Comparison of ENCODE assay signal across 8 cellular contexts in genomic region chr19:45478454-45479238, GRCh38. TPM values are rescaled to one million over a fixed set of nuclear protein-coding genes. Genes with fewer than 3 reads are reported as not detected.
A peak's percentile ranks its signal among the peaks of the same experiment; 100 is the strongest.
DNase-seq lines count a peak whose midpoint lies in the region; ATAC-seq, FAIRE-seq and TF ChIP-seq lines count a peak whose summit lies in the region.

No MANE protein-coding gene starts in this region.

- peak; percentile 96 for FAIRE-seq in GM12891 (lab: Jason Lieb, UNC)

- peak overlapping the region; percentile 99 for H3K27ac ChIP-seq in angular gyrus (ENCODE audit: low read depth, low read length)

- ATAC-seq in HG02840 (IDR thresholded peaks at IDR 0.05; ENCODE audit: low FRiP score, unreplicated experiment): peak; percentile 69

- peak; percentile 75 for TF ChIP-seq POLR2A in GM12891 (IDR thresholded peaks at IDR 0.05; ENCODE audit: low read depth, low read length)

- DNase-seq in GM12891 (ENCODE audit: insufficient read length, low spot score) (peak; percentile 68), NCI-H1436 treated with DMSO at 0.1 percent for 48 hours (lab: John Stamatoyannopoulos, UW) (peak; percentile 67), T-helper 1 cell (peak; percentile 66 to 93 (median 83)), hepatic stellate cell (ENCODE audit: low spot score) (peak; percentile 75), renal cortical epithelial cell (ENCODE audit: low read depth) (peak; percentile 91), mesenteric fat pad (ENCODE audit: low spot score) (no peak)

TF ChIP-seq in GM12891, 5 proteins besides CTCF, POLR2A, EP300 and RAD21:
- TF ChIP-seq TAF1 (IDR thresholded peaks at IDR 0.05; ENCODE audit: low read depth, low read length) (no peak; the same call in 1 of the 2 replicates), PAX5 (IDR thresholded peaks at IDR 0.05; ENCODE audit: insufficient read depth, low read length, severe bottlenecking) (no peak), POLR2AphosphoS5 (IDR thresholded peaks at IDR 0.05; ENCODE audit: low read depth, low read length) (peak; percentile 68), POU2F2 (IDR thresholded peaks at IDR 0.05; ENCODE audit: low read depth, low read length) (peak; percentile 100), SPI1 (IDR thresholded peaks at IDR 0.05; ENCODE audit: low read depth, low read length) (no peak)

RNA-seq across cellular contexts. Expression of gene FOSB, which starts 10.8 kb away (rescaled TPM):
- polyA plus RNA-seq in GM12891 (2012; ENCODE audit: low read depth, missing spikeins): 6.5 TPM
- total RNA-seq in renal cortical epithelial cell (1.4 and 18.3 TPM in 2 replicates), mesenteric fat pad (907 TPM)

RNA-seq across cellular contexts. Expression of gene RTN2, which starts 18.2 kb away (rescaled TPM):
- polyA plus RNA-seq in GM12891 (2012; ENCODE audit: low read depth, missing spikeins): 5.6 TPM
- 5.8 and 20.0 TPM in 2 replicates for total RNA-seq in renal cortical epithelial cell
- total RNA-seq in mesenteric fat pad: 8.3 TPM

RNA-seq across cellular contexts. Expression of gene PPM1N, which starts 19.6 kb away (rescaled TPM):
- polyA plus RNA-seq in GM12891 (2012; ENCODE audit: low read depth, missing spikeins): 1.4 TPM
- total RNA-seq in renal cortical epithelial cell: 0.75 and 1.0 TPM in 2 replicates
- total RNA-seq in mesenteric fat pad: 1.1 TPM

RNA-seq across cellular contexts. Expression of gene VASP, which starts 28.6 kb away (rescaled TPM):
- 65.6 TPM for polyA plus RNA-seq in GM12891 (2012; ENCODE audit: low read depth, missing spikeins)
- total RNA-seq in renal cortical epithelial cell (66.0 and 224 TPM in 2 replicates), mesenteric fat pad (104 TPM)

RNA-seq across cellular contexts. Expression of gene ERCC1, which starts 54.9 kb away (rescaled TPM):
- 37.4 TPM for polyA plus RNA-seq in GM12891 (2012; ENCODE audit: low read depth, missing spikeins)
- 41.9 and 54.7 TPM in 2 replicates for total RNA-seq in renal cortical epithelial cell
- 82.3 TPM for total RNA-seq in mesenteric fat pad

Comparison
In these comparisons a context has a peak if more than half of its experiments do, and no peak if none do; other contexts are left out.
1. RNA of gene FOSB, which starts 10.8 kb away (total RNA-seq): 907 TPM in mesenteric fat pad (single experiment); 1.4 to 18.3 TPM in renal cortical epithelial cell; every median in the first group is over 10 times any median in the second.